In genomic region chr2:109703798-109704197, GRCh38 we compare ENCODE assay signal across 22 cellular contexts.
A peak's percentile ranks its signal among the peaks of the same experiment; 100 is the strongest.
DNase-seq lines count a peak whose midpoint lies in the region; ATAC-seq, FAIRE-seq and TF ChIP-seq lines count a peak whose summit lies in the region.
"Had no signal": no experiment of that assay in that cellular context is flagged by ENCODE, and none has a peak within 500 bp of the region (broad histone marks: within the 10 kb centered on the region; RNA-seq: fewer than 3 reads in every experiment).

No MANE protein-coding gene starts in this region.

- no peaks in the 10 kb centered on the region for H4K20me1 ChIP-seq in mammary epithelial cell (ENCODE audit: insufficient read depth, low read length)

- dilution Hi-C loops in mammary epithelial cell (cut with HindIII; ENCODE audit: low sequenced_read_pairs), result no loop called here

- H3K36me3 Mint-ChIP-seq in Calu3 (ENCODE audit: insufficient read depth, unreplicated experiment) (peaks cover 14% of the 10 kb centered on the region), HFFc6 (ENCODE audit: low read depth) (no peaks in the 10 kb centered on the region)
- H3K36me3 Mint-ChIP-seq in stimulated activated naive B cell treated with anti-CD40 and anti-IgM and Interleukin-4, amounts not matched to agents 10 μg/mL and 1 μg/mL and 100 μg/mL, for 72 hours, result no peaks in the 10 kb centered on the region
- H3K36me3 Mint-ChIP-seq: CD8-positive, alpha-beta T cell had no signal

- H3K27me3 ChIP-seq in mammary epithelial cell (ENCODE audit: insufficient read depth, low read length) (no peaks in the 10 kb centered on the region), mucosa of rectum (ENCODE audit: control insufficient read depth in 2 of 2, insufficient read depth in 2 of 2, low read length in 2 of 2) (no peaks in the 10 kb centered on the region)
- H3K27me3 ChIP-seq: MG63 had no signal

- peak overlapping the region; percentile 14 for H2AFZ ChIP-seq in mammary epithelial cell (ENCODE audit: low read depth, low read length)

- H3K4me3 ChIP-seq in mammary epithelial cell (replicated peaks in 1 of 3; ENCODE audit: insufficient read depth in 1 of 3, low read depth in 2 of 3, low read length in 3 of 3) (no peak overlapping the region), mucosa of rectum (ENCODE audit: low read length in 2 of 2) (no peak overlapping the region)
- H3K4me3 ChIP-seq: MG63, SK-N-MC had no signal

- no peak overlapping the region for H3K4me2 ChIP-seq in mammary epithelial cell (ENCODE audit: insufficient read depth, low read depth, low read length)

- H3K36me3 ChIP-seq in mammary epithelial cell (ENCODE audit: insufficient read depth, low read length) (no peaks in the 10 kb centered on the region), mucosa of rectum (ENCODE audit: control insufficient read depth in 2 of 2, insufficient read depth in 2 of 2, low read length in 2 of 2) (no peaks in the 10 kb centered on the region)
- H3K36me3 ChIP-seq: MG63 had no signal

- H3K9me3 Mint-ChIP-seq in Calu3 (ENCODE audit: low read depth, unreplicated experiment), result no peaks in the 10 kb centered on the region
- no peaks in the 10 kb centered on the region for H3K9me3 Mint-ChIP-seq in HFFc6
- H3K9me3 Mint-ChIP-seq in stimulated activated naive B cell treated with anti-CD40 and anti-IgM and Interleukin-4, amounts not matched to agents 10 μg/mL and 1 μg/mL and 100 μg/mL, for 72 hours, result no peaks in the 10 kb centered on the region
- H3K9me3 Mint-ChIP-seq: CD8-positive, alpha-beta T cell had no signal

- in situ Hi-C loops in mammary epithelial cell (cut with MboI; ENCODE audit: low sequenced_read_pairs in 2 of 2), result loop anchor here in 1 of 2 donors (10.0 kb wide), 1 partner anchor 89 kb away; the partner anchor contains the start of genes SEPTIN10 and SOWAHC

- WGBS in mammary epithelial cell (ENCODE audit: low coverage, missing lambda C conversion rate), result 94% methylated on average over 2 of the region's 3 CpGs

- no peak for TF ChIP-seq CTCF in Calu3 (IDR thresholded peaks at IDR 0.05; ENCODE audit: unreplicated experiment)
- no peak for TF ChIP-seq CTCF in HFFc6 (IDR thresholded peaks at IDR 0.05)
- no peak for TF ChIP-seq CTCF in mammary epithelial cell (conservative IDR thresholded peaks at IDR 0.05 in 1 of 2, IDR thresholded peaks at IDR 0.05 in 1 of 2; ENCODE audit: extremely low read depth in 1 of 2, insufficient read depth in 1 of 2, low read depth in 1 of 2, low read length in 2 of 2)

- H3K4me1 ChIP-seq in mammary epithelial cell (ENCODE audit: insufficient read depth, low read length) (peaks cover 44% of the 10 kb centered on the region), mucosa of rectum (ENCODE audit: control insufficient read depth in 2 of 2, insufficient read depth in 2 of 2, low read length in 2 of 2) (peaks cover 22 to 31% of the 10 kb centered on the region in 2 donors)

- no peaks in the 10 kb centered on the region for H3K9me3 ChIP-seq in mammary epithelial cell (replicated peaks; ENCODE audit: insufficient read depth, low read length)
- H3K9me3 ChIP-seq in mucosa of rectum (ENCODE audit: control insufficient read depth in 2 of 2, low read length in 2 of 2), result no peaks in the 10 kb centered on the region
- H3K9me3 ChIP-seq: MG63 had no signal

- H3K79me2 ChIP-seq in mammary epithelial cell (ENCODE audit: insufficient read depth, low read length), result no peaks in the 10 kb centered on the region

- peaks cover 48% of the 10 kb centered on the region for H3K4me1 Mint-ChIP-seq in Calu3 (ENCODE audit: low read depth, unreplicated experiment)
- H3K4me1 Mint-ChIP-seq in HFFc6 (ENCODE audit: low read depth), result peaks cover 25% of the 10 kb centered on the region
- no peaks in the 10 kb centered on the region for H3K4me1 Mint-ChIP-seq in stimulated activated naive B cell treated with anti-CD40 and anti-IgM and Interleukin-4, amounts not matched to agents 10 μg/mL and 1 μg/mL and 100 μg/mL, for 72 hours

- CTCF ChIA-PET in Calu3 (lab: Charles Lee) (interaction anchor here (1.0 to 2.7 kb wide), 3 partner anchors 9 to 13 kb away, joined by 3 to 9 read pairs (median 4); no protein-coding TSS in a partner anchor), mammary epithelial cell (lab: Charles Lee; ENCODE audit: low non-redundant PET) (no interaction called here)

- no TSS peak for BruUV-seq in Calu3 (replicated peaks; lab: Mats Ljungman, UMichigan)
- BruUV-seq in mammary epithelial cell (replicated peaks; lab: Mats Ljungman, UMichigan), result no TSS peak

- peak overlapping the region; percentile 97 for H3K27ac ChIP-seq in mammary epithelial cell (ENCODE audit: insufficient read depth, low read depth, low read length)
- peak overlapping the region; percentile 22 to 23 for H3K27ac ChIP-seq in mucosa of rectum (ENCODE audit: low read depth in 2 of 2, low read length in 2 of 2)
- H3K27ac ChIP-seq: SK-N-MC had no signal

- DNase-seq in Calu3 (no peak), HFFc6 (no peak), mammary epithelial cell (no peak), GM12891 (ENCODE audit: insufficient read length, low spot score) (no peak), hippocampal formation (lab: John Stamatoyannopoulos, UW) (no peak)
- no peak for DNase-seq in stimulated activated naive B cell treated with anti-CD40 and anti-IgM and Interleukin-4, amounts not matched to agents 10 μg/mL and 1 μg/mL and 100 μg/mL, for 72 hours
- DNase-seq in activated CD8-positive, alpha-beta memory T cell treated with anti-CD3 and anti-CD28 coated beads, Interleukin-2, amount 50 U/mL, for 48 hours, result no peak
- DNase-seq: CD8-positive, alpha-beta T cell; DMS79 treated with DMSO at 0.1 percent for 48 hours; MG63; NCI-H1092; NCI-H146; NCI-H2081; NCI-H510A treated with DMSO at 0.1 percent for 48 hours; NCI-H82; Right ventricle myocardium superior had no signal

- H3K9ac ChIP-seq in mammary epithelial cell (ENCODE audit: insufficient read depth, low read length) (no peak overlapping the region), mucosa of rectum (ENCODE audit: low read depth in 1 of 2, low read length in 2 of 2) (no peak overlapping the region)

- FAIRE-seq in GM12891 (lab: Jason Lieb, UNC), result no peak
- FAIRE-seq: D721Med, G401.6, GM19239 had no signal

- no peak for TF ChIP-seq POLR2A in GM12891 (IDR thresholded peaks at IDR 0.05; ENCODE audit: low read depth, low read length)

- ATAC-seq in stimulated activated naive B cell treated with anti-CD40 and anti-IgM and Interleukin-4, amounts not matched to agents 10 μg/mL and 1 μg/mL and 100 μg/mL, for 72 hours (replicated peaks), result no peak
- ATAC-seq: CD8-positive, alpha-beta T cell; HCT116 had no signal

- intact Hi-C loops in Calu3 (cut with micrococcal nuclease; ENCODE audit: unreplicated experiment), result no loop called here
- intact Hi-C loops in mammary epithelial cell (cut with micrococcal nuclease), result loop anchor here (2.0 to 5.0 kb wide), 3 partner anchors 41 to 99 kb away; no protein-coding TSS in a partner anchor

- no peaks in the 10 kb centered on the region for H3K27me3 Mint-ChIP-seq in Calu3 (ENCODE audit: unreplicated experiment)
- peaks cover 11% of the 10 kb centered on the region for H3K27me3 Mint-ChIP-seq in HFFc6 (ENCODE audit: insufficient read depth)
- H3K27me3 Mint-ChIP-seq in stimulated activated naive B cell treated with anti-CD40 and anti-IgM and Interleukin-4, amounts not matched to agents 10 μg/mL and 1 μg/mL and 100 μg/mL, for 72 hours, result peaks cover 26 to 31% of the 10 kb centered on the region in 2 donors

- H3K4me3 Mint-ChIP-seq in Calu3 (ENCODE audit: low read depth, unreplicated experiment), result no peak overlapping the region
- H3K4me3 Mint-ChIP-seq in HFFc6, result no peak overlapping the region
- H3K4me3 Mint-ChIP-seq in stimulated activated naive B cell treated with anti-CD40 and anti-IgM and Interleukin-4, amounts not matched to agents 10 μg/mL and 1 μg/mL and 100 μg/mL, for 72 hours, result no peak overlapping the region
- H3K4me3 Mint-ChIP-seq: CD8-positive, alpha-beta T cell had no signal

- H3K27ac Mint-ChIP-seq in Calu3 (ENCODE audit: unreplicated experiment), result peak overlapping the region; percentile 75
- H3K27ac Mint-ChIP-seq in HFFc6, result peak overlapping the region; percentile 4; the same call in 1 of the 2 replicates
- H3K27ac Mint-ChIP-seq in stimulated activated naive B cell treated with anti-CD40 and anti-IgM and Interleukin-4, amounts not matched to agents 10 μg/mL and 1 μg/mL and 100 μg/mL, for 72 hours, result no peak overlapping the region
- H3K27ac Mint-ChIP-seq: CD8-positive, alpha-beta T cell had no signal

TF ChIP-seq in GM12891, 5 proteins besides CTCF, POLR2A, EP300 and RAD21:
- TF ChIP-seq POLR2AphosphoS5 (IDR thresholded peaks at IDR 0.05; ENCODE audit: low read depth, low read length) (no peak), PAX5 (IDR thresholded peaks at IDR 0.05; ENCODE audit: insufficient read depth, low read length, severe bottlenecking) (no peak), SPI1 (IDR thresholded peaks at IDR 0.05; ENCODE audit: low read depth, low read length) (no peak), TAF1 (IDR thresholded peaks at IDR 0.05; ENCODE audit: low read depth, low read length) (no peak), POU2F2 (IDR thresholded peaks at IDR 0.05; ENCODE audit: low read depth, low read length) (no peak)
